7 cellular contexts compared by ENCODE assay signal in the genomic region with DNA sequence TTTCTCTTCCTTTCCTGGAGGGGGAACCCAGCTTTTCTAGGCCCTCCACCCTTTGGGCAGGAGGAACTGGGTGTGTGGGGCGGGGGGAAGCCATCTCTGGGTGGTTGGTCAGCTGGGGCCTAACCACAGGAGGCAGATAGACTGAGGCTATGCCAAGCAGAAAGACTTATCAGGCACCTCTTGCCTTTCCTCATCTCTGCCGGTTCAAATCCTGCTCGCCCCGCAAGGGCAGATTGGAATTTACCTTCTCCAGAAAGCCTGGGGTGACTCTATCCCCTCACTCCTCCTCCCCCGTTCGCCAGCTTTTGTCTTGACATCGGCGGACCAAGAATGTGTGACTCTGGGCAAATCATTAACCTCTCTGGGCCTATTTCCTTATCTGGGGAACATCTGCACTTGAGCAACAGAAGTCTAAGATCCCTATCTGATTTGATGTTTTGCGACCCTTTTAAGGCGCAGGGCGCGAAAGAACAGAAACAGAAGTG. TPM values are rescaled to one million over a fixed set of nuclear protein-coding genes. Genes with fewer than 3 reads are reported as not detected.
DNase-seq lines count a peak whose midpoint lies in the region; ATAC-seq and TF ChIP-seq lines count a peak whose summit lies in the region.

No MANE protein-coding gene starts in this region.

- H3K9ac ChIP-seq in IMR-90 (ENCODE audit: low read depth, low read length), result peak overlapping the region; percentile 95

- 0% methylated on average over 11 of the region's 12 CpGs; no CpG with 5 or more reads in 1 of the 2 experiments for WGBS in IMR-90 (ENCODE audit: extremely low coverage in 2 of 2, insufficient read length in 1 of 2), 2 experiments
- WGBS in lower leg skin, 2 donors, result 1% methylated on average over 12 of the region's 12 CpGs

- no peaks in the 10 kb centered on the region for H3K9me3 Mint-ChIP-seq in chondrocyte (ENCODE audit: low read depth)
- no peaks in the 10 kb centered on the region for H3K9me3 Mint-ChIP-seq in stimulated activated effector memory CD8-positive, alpha-beta T cell treated with anti-CD3 and anti-CD28 coated beads, Interleukin-12 subunit alpha, Interleukin-12 subunit beta, amount 100 ng/mL, for 72 hours

- no peak for TF ChIP-seq RAD21 in IMR-90 (IDR thresholded peaks at IDR 0.05; ENCODE audit: low read length)

- H3K79me1 ChIP-seq in IMR-90 (ENCODE audit: low read depth in 1 of 2, low read length in 2 of 2), result peaks cover 10 to 26% of the 10 kb centered on the region in 2 experiments

- H3K9me1 ChIP-seq in IMR-90 (ENCODE audit: insufficient read depth, low read length), result no peaks in the 10 kb centered on the region; the same call in 1 of the 2 replicates

- H2AK5ac ChIP-seq in IMR-90 (ENCODE audit: low read depth, low read length), result peak overlapping the region; percentile 80

- CTCF ChIA-PET in IMR-90 (lab: Yijun Ruan, JAX), result no interaction called here

- peak overlapping the region; percentile 95 for H3K4ac ChIP-seq in IMR-90 (ENCODE audit: low read depth, low read length)

- H3K4me3 ChIP-seq in IMR-90 (ENCODE audit: insufficient read depth, low read depth, low read length) (peak overlapping the region; percentile 72), lower leg skin (ENCODE audit: low read depth, poor library complexity, severe bottlenecking) (peak overlapping the region; percentile 100)

- peak overlapping the region; percentile 83 for H2BK5ac ChIP-seq in IMR-90 (ENCODE audit: low read depth, low read length, poor library complexity, severe bottlenecking)

- peak overlapping the region; percentile 86 for H3K18ac ChIP-seq in IMR-90 (ENCODE audit: low read depth, low read length)

- peak overlapping the region; percentile 69; the same call in 1 of the 2 replicates for H2BK120ac ChIP-seq in IMR-90 (ENCODE audit: low read depth, low read length)

- POLR2A ChIA-PET in IMR-90 (lab: Charles Lee; ENCODE audit: unreplicated experiment), result no interaction called here

- peaks cover 5% of the 10 kb centered on the region for H3K4me1 ChIP-seq in IMR-90 (ENCODE audit: control insufficient read depth, insufficient read depth, low read length)

- H2AFZ ChIP-seq in IMR-90 (replicated peaks; ENCODE audit: low read length, poor library complexity), result peak overlapping the region; percentile 91

- peak overlapping the region; percentile 96 for H4K5ac ChIP-seq in IMR-90 (ENCODE audit: low read depth, low read length)

- in situ Hi-C loops in IMR-90 (cut with MboI; ENCODE audit: low sequenced_read_pairs), result no loop called here

- 0 out of 2 replicates have a peak, but pooled peaks cover 4% of the 10 kb centered on the region for H3K36me3 ChIP-seq in IMR-90 (ENCODE audit: control insufficient read depth, insufficient read depth, low read length)

- peak overlapping the region; percentile 88 for H3K27ac ChIP-seq in IMR-90 (ENCODE audit: insufficient read depth, low read length)

- H3K23ac ChIP-seq in IMR-90 (ENCODE audit: low read depth, low read length), result peak overlapping the region; percentile 98

- peak overlapping the region; percentile 91 for H3K4me2 ChIP-seq in IMR-90 (ENCODE audit: low read depth, low read length)

- peak overlapping the region; percentile 87 for H4K91ac ChIP-seq in IMR-90 (ENCODE audit: insufficient read depth, low read depth, low read length)

- H3K4me3 Mint-ChIP-seq in chondrocyte (ENCODE audit: unreplicated experiment), result peak overlapping the region; percentile 100
- peak overlapping the region; percentile 100 for H3K4me3 Mint-ChIP-seq in stimulated activated effector memory CD8-positive, alpha-beta T cell treated with anti-CD3 and anti-CD28 coated beads, Interleukin-12 subunit alpha, Interleukin-12 subunit beta, amount 100 ng/mL, for 72 hours

- intact Hi-C loops in IMR-90 (cut with micrococcal nuclease), result no loop called here
- intact Hi-C loops in lower leg skin (cut with DNase I; ENCODE audit: low total_unique reads), result no loop called here

- H3K27me3 Mint-ChIP-seq in chondrocyte (ENCODE audit: low read depth), result no peaks in the 10 kb centered on the region

- peaks cover 17% of the 10 kb centered on the region; the same call in 1 of the 2 replicates for H4K20me1 ChIP-seq in IMR-90 (ENCODE audit: insufficient read depth, low read length)

- peak; percentile 55 for DNase-seq in GM10266 (ENCODE audit: extremely low spot score)
- DNase-seq in IMR-90, result peak; percentile 24
- DNase-seq in T-helper 9 cell, result peak; percentile 15
- no peak for DNase-seq in chondrocyte (ENCODE audit: low spot score)
- DNase-seq in lower leg skin (ENCODE audit: low spot score in 2 of 2), result peak; percentile 39 to 85
- DNase-seq in stimulated activated effector memory CD8-positive, alpha-beta T cell treated with anti-CD3 and anti-CD28 coated beads, Interleukin-12 subunit alpha, Interleukin-12 subunit beta, amount 100 ng/mL, for 72 hours (ENCODE audit: low spot score in 2 of 2), result peak; percentile 22 to 76

- peak overlapping the region; percentile 99 for H3K14ac ChIP-seq in IMR-90 (replicated peaks; ENCODE audit: low read depth, low read length)

- H3K9me3 ChIP-seq in IMR-90 (ENCODE audit: control insufficient read depth, insufficient read depth, low read length), result no peaks in the 10 kb centered on the region

- TSS peak; percentile 57 for BruUV-seq in IMR-90 (replicated peaks; lab: Mats Ljungman, UMichigan)

- peak overlapping the region; percentile 10; the same call in 1 of the 3 replicates for H2BK15ac ChIP-seq in IMR-90 (ENCODE audit: low read depth, low read length)

- H3K4me1 Mint-ChIP-seq in chondrocyte (ENCODE audit: low read depth), result peaks cover 42% of the 10 kb centered on the region
- peaks cover 39% of the 10 kb centered on the region for H3K4me1 Mint-ChIP-seq in stimulated activated effector memory CD8-positive, alpha-beta T cell treated with anti-CD3 and anti-CD28 coated beads, Interleukin-12 subunit alpha, Interleukin-12 subunit beta, amount 100 ng/mL, for 72 hours

- TF ChIP-seq CTCF in GM10266 (IDR thresholded peaks at IDR 0.05; ENCODE audit: control insufficient read depth, insufficient read depth, low read depth, missing control alignments) (no peak), IMR-90 (conservative IDR thresholded peaks at IDR 0.05; ENCODE audit: low read depth, low read length) (no peak), chondrocyte (IDR thresholded peaks at IDR 0.05) (no peak), lower leg skin (IDR thresholded peaks at IDR 0.05) (no peak)

- TF ChIP-seq POLR2A in IMR-90 (IDR thresholded peaks at IDR 0.05; ENCODE audit: low read depth, low read length), result no peak
- no peak for TF ChIP-seq POLR2A in lower leg skin (IDR thresholded peaks at IDR 0.05)

- H2BK20ac ChIP-seq in IMR-90 (ENCODE audit: low read depth, low read length), result 0 out of 2 replicates have a peak overlapping the region, but pooled peaks have one; percentile 25

- peak overlapping the region; percentile 93 to 97 for H4K8ac ChIP-seq in IMR-90 (ENCODE audit: low read depth in 2 of 2, low read length in 2 of 2)

- peak; percentile 34 for ATAC-seq in GM21737 (IDR thresholded peaks at IDR 0.05; ENCODE audit: unreplicated experiment)
- peak; percentile 21 for ATAC-seq in IMR-90 (ENCODE audit: low read depth)
- peak; percentile 33 for ATAC-seq in stimulated activated effector memory CD8-positive, alpha-beta T cell treated with anti-CD3 and anti-CD28 coated beads, Interleukin-12 subunit alpha, Interleukin-12 subunit beta, amount 100 ng/mL, for 72 hours

- H3K27me3 ChIP-seq in IMR-90 (ENCODE audit: control insufficient read depth, insufficient read depth, low read length), result no peaks in the 10 kb centered on the region

- H2AK9ac ChIP-seq in IMR-90 (replicated peaks; ENCODE audit: low read depth, low read length, poor library complexity), result peak overlapping the region; percentile 68

- H3K36me3 Mint-ChIP-seq in chondrocyte (ENCODE audit: low read depth), result peaks cover 27% of the 10 kb centered on the region
- peaks cover 58% of the 10 kb centered on the region for H3K36me3 Mint-ChIP-seq in stimulated activated effector memory CD8-positive, alpha-beta T cell treated with anti-CD3 and anti-CD28 coated beads, Interleukin-12 subunit alpha, Interleukin-12 subunit beta, amount 100 ng/mL, for 72 hours

- peak overlapping the region; percentile 100 for H3K27ac Mint-ChIP-seq in chondrocyte (ENCODE audit: unreplicated experiment)
- peak overlapping the region; percentile 100 for H3K27ac Mint-ChIP-seq in stimulated activated effector memory CD8-positive, alpha-beta T cell treated with anti-CD3 and anti-CD28 coated beads, Interleukin-12 subunit alpha, Interleukin-12 subunit beta, amount 100 ng/mL, for 72 hours

- H3K56ac ChIP-seq in IMR-90 (ENCODE audit: extremely low read depth, insufficient read depth, low read length), result peak overlapping the region; percentile 91

- dilution Hi-C loops in IMR-90 (cut with HindIII; ENCODE audit: low sequenced_read_pairs, unreplicated experiment), result no loop called here

TF ChIP-seq in IMR-90, 13 proteins besides CTCF, POLR2A, EP300 and RAD21 (continues in another document):
- TF ChIP-seq RCOR1 (IDR thresholded peaks at IDR 0.05; ENCODE audit: insufficient replicate concordance, low read length) (no peak), CHD1 (IDR thresholded peaks at IDR 0.05; ENCODE audit: low read depth, low read length) (no peak), NFE2L2 (IDR thresholded peaks at IDR 0.05; ENCODE audit: low read depth, low read length) (no peak), CEBPB (IDR thresholded peaks at IDR 0.05; ENCODE audit: low read depth, low read length) (no peak), MAFK (IDR thresholded peaks at IDR 0.05; ENCODE audit: low read depth, low read length) (no peak), MAZ (IDR thresholded peaks at IDR 0.05; ENCODE audit: borderline replicate concordance, low read depth, low read length) (no peak; the same call in 1 of the 2 replicates), FOS (IDR thresholded peaks at IDR 0.05; ENCODE audit: low read depth, low read length) (no peak), BHLHE40 (IDR thresholded peaks at IDR 0.05; ENCODE audit: low read depth, low read length) (no peak), RFX5 (IDR thresholded peaks at IDR 0.05; ENCODE audit: low read depth, low read length) (no peak)
- TF ChIP-seq, protein P1, sequence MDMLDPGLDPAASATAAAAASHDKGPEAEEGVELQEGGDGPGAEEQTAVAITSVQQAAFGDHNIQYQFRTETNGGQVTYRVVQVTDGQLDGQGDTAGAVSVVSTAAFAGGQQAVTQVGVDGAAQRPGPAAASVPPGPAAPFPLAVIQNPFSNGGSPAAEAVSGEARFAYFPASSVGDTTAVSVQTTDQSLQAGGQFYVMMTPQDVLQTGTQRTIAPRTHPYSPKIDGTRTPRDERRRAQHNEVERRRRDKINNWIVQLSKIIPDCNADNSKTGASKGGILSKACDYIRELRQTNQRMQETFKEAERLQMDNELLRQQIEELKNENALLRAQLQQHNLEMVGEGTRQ (IDR thresholded peaks at IDR 0.05; ENCODE audit: low read depth, low read length), result no peak

RNA-seq across cellular contexts. Expression of gene GARS1, which starts 0.6 kb away (rescaled TPM):
- 105 and 209 TPM in 2 replicates for total RNA-seq in IMR-90 (2012; rRNA removed)
- 494 and 551 TPM in 2 replicates for polyA plus RNA-seq in IMR-90 (2012; rRNA removed)
- polyA plus RNA-seq in IMR-90 (2012; cell fraction: cytosol; rRNA removed), result 298 and 1,288 TPM in 2 replicates
- 125 and 513 TPM in 2 replicates for polyA plus RNA-seq in IMR-90 (2012; cell fraction: nucleus; rRNA removed; ENCODE audit: low replicate concordance)
- 224 to 583 TPM (median 581 TPM) in 3 replicates for total RNA-seq in chondrocyte
- 100 to 1,000 TPM in 2 of 4 donors, 10 to 100 TPM in 2; 73.2 to 107 (median 99.8) TPM for total RNA-seq in lower leg skin
